ENCODE assay signal across 8 cellular contexts in the genomic region with DNA sequence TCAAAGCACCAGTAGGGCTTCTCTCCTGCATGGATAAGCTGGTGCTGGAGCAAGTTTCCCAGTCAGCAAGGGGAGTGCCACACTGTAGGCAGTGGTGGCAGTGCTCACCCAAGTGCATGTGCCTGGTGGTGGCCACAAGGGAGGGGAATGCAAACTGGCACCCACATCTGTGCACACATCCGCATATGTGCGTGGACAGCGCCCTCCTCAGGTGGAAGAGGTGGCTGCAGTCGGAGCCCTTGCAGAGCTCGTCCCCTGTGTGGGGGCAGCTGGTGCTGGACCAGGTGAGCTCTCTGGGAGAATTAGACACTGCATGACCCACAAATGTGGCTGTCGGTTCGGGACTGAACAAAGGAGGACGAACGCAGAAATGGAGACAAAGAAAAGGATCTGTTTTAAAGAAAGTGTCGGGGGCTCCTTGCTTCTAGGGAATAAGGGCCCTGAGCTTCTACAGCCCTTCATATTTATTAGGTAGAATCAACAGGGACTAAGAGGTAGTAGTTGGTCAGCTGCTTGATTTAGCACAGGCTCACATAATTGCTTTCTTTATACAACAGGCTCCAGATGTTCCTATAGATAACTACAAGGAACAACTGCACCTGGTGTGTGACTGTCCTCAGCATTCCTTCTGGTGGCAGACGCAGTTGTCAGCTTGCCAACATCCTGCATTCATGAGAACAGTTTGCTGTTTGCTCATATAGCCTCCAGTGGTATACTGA. TPM values are rescaled to one million over a fixed set of nuclear protein-coding genes. Genes with fewer than 3 reads are reported as not detected.
DNase-seq lines count a peak whose midpoint lies in the region; ATAC-seq and FAIRE-seq lines count a peak whose summit lies in the region.

No MANE protein-coding gene starts in this region.

- H3K4me2 ChIP-seq in neuronal stem cell (ENCODE audit: insufficient read depth, low read length, poor library complexity, severe bottlenecking): no peak overlapping the region

- H3K27ac Mint-ChIP-seq in activated CD4-positive, alpha-beta T cell treated with anti-CD3 and anti-CD28 coated beads for 36 hours: no peak overlapping the region

- no peak overlapping the region for H2BK15ac ChIP-seq in neuronal stem cell (ENCODE audit: low read length)

- no peak overlapping the region for H2AFZ ChIP-seq in neuronal stem cell (ENCODE audit: low read length)

- FAIRE-seq in urothelium cell line (lab: Jason Lieb, UNC): no peak

- H3K27me3 Mint-ChIP-seq in activated CD4-positive, alpha-beta T cell treated with anti-CD3 and anti-CD28 coated beads for 36 hours: no peaks in the 10 kb centered on the region

- no peak overlapping the region for H3K18ac ChIP-seq in neuronal stem cell (ENCODE audit: low read length)

- CTCF ChIA-PET in activated CD4-positive, alpha-beta T cell treated with anti-CD3 and anti-CD28 coated beads for 36 hours (lab: Charles Lee): interaction anchor here (0.6 to 11.8 kb wide), 41 partner anchors 9 to 560 kb away, joined by 3 to 99 read pairs (median 4); partner anchors contain the start of genes DCTPP1, SEPTIN1, ZNF688 and ZNF747

- WGBS in neuronal stem cell (ENCODE audit: extremely low coverage in 2 of 2, insufficient read length in 2 of 2, insufficient replicate concordance in 1 of 2), 2 donors: no CpG with 5 or more reads among the region's 11 CpGs

- peak; percentile 89 for ATAC-seq in activated CD4-positive, alpha-beta T cell treated with anti-CD3 and anti-CD28 coated beads for 36 hours
- ATAC-seq in GM21786 (IDR thresholded peaks at IDR 0.05; ENCODE audit: unreplicated experiment): no peak

- POLR2A ChIA-PET in activated CD4-positive, alpha-beta T cell treated with anti-CD3 and anti-CD28 coated beads for 36 hours (lab: Charles Lee): interaction anchor here (0.6 to 1.0 kb wide), 3 partner anchors 9 to 186 kb away, joined by 3 to 4 read pairs (median 3); partner anchors contain the start of gene DCTPP1

- H3K9me3 ChIP-seq in neuronal stem cell (replicated peaks in 1 of 2; ENCODE audit: control insufficient read depth in 2 of 2, insufficient read depth in 1 of 2, low read depth in 1 of 2, low read length in 2 of 2): peaks cover 2 to 16% of the 10 kb centered on the region in 2 donors

- H3K79me1 ChIP-seq in neuronal stem cell (ENCODE audit: low read depth, low read length): no peaks in the 10 kb centered on the region

- no peak overlapping the region for H4K8ac ChIP-seq in neuronal stem cell (ENCODE audit: low read depth, low read length)

- no peaks in the 10 kb centered on the region for H3K36me3 ChIP-seq in neuronal stem cell (replicated peaks in 1 of 2; ENCODE audit: control insufficient read depth in 2 of 2, insufficient read depth in 2 of 2, low read length in 2 of 2)

- H3K4me3 ChIP-seq in neuronal stem cell (ENCODE audit: low read length in 2 of 2): no peak overlapping the region

- peaks cover 4% of the 10 kb centered on the region for H3K4me1 Mint-ChIP-seq in activated CD4-positive, alpha-beta T cell treated with anti-CD3 and anti-CD28 coated beads for 36 hours

- no peak overlapping the region for H3K27ac ChIP-seq in neuronal stem cell (replicated peaks; ENCODE audit: low read length)

- H3K9me3 Mint-ChIP-seq in activated CD4-positive, alpha-beta T cell treated with anti-CD3 and anti-CD28 coated beads for 36 hours (ENCODE audit: low read depth): no peaks in the 10 kb centered on the region

- intact Hi-C loops in activated CD4-positive, alpha-beta T cell treated with anti-CD3 and anti-CD28 coated beads for 36 hours (cut with DNase I, micrococcal nuclease): loop anchor here (1.0 to 10.0 kb wide), 3 partner anchors 183 to 491 kb away; partner anchors contain the start of genes DCTPP1 (in 2 of the 2) and MAPK3 (in 1 of the 2)

- H2BK5ac ChIP-seq in neuronal stem cell (ENCODE audit: low read length): no peak overlapping the region

- no peak overlapping the region for H3K9ac ChIP-seq in neuronal stem cell (ENCODE audit: low read depth, low read length, poor library complexity)

- H2BK120ac ChIP-seq in neuronal stem cell (ENCODE audit: low read depth, low read length): no peak overlapping the region

- no peak overlapping the region for H3K4me3 Mint-ChIP-seq in activated CD4-positive, alpha-beta T cell treated with anti-CD3 and anti-CD28 coated beads for 36 hours

- peak overlapping the region; percentile 11 for H3K14ac ChIP-seq in neuronal stem cell (ENCODE audit: low read length)

- no peak overlapping the region for H4K91ac ChIP-seq in neuronal stem cell (ENCODE audit: low read depth, low read length, poor library complexity)

- H3K36me3 Mint-ChIP-seq in activated CD4-positive, alpha-beta T cell treated with anti-CD3 and anti-CD28 coated beads for 36 hours (ENCODE audit: low read depth): no peaks in the 10 kb centered on the region

- H2BK12ac ChIP-seq in neuronal stem cell (ENCODE audit: low read length): no peak overlapping the region

- no peak overlapping the region for H3K4ac ChIP-seq in neuronal stem cell (ENCODE audit: low read length)

- no peak overlapping the region for H2AK5ac ChIP-seq in neuronal stem cell (ENCODE audit: low read depth, low read length)

- peaks cover 0 to 1% of the 10 kb centered on the region in 2 donors for H3K4me1 ChIP-seq in neuronal stem cell (ENCODE audit: control insufficient read depth in 2 of 2, insufficient read depth in 1 of 2, low read depth in 1 of 2, low read length in 2 of 2)

- H3K23ac ChIP-seq in neuronal stem cell (ENCODE audit: low read depth, low read length, poor library complexity): peak overlapping the region; percentile 13

- H3K27me3 ChIP-seq in neuronal stem cell (ENCODE audit: control insufficient read depth in 3 of 3, insufficient read depth in 3 of 3, low read depth in 1 of 3, low read length in 3 of 3): peaks cover 0 to 3% (median 0%) of the 10 kb centered on the region in 3 experiments

- DNase-seq in GF-D8 (lab: John Stamatoyannopoulos, UW) (peak; percentile 25), NCI-H1105 treated with DMSO at 0.1 percent for 48 hours (lab: John Stamatoyannopoulos, UW) (peak; percentile 85), ecto neural progenitor cell (ENCODE audit: low spot score) (peak; percentile 80), neuronal stem cell (ENCODE audit: low spot score) (peak; percentile 45), urothelium cell line (ENCODE audit: low spot score) (peak; percentile 28), epidermal melanocyte (ENCODE audit: insufficient read length, low spot score) (no peak)
- DNase-seq in activated CD4-positive, alpha-beta T cell treated with anti-CD3 and anti-CD28 coated beads for 36 hours: peak; percentile 94

RNA-seq across cellular contexts. Expression of gene ZNF689, which starts 5.3 kb away (rescaled TPM):
- 10 to 100 TPM in 1 of 2 experiments, 1 to 10 TPM in 1; 9.0 to 10.7 TPM for total RNA-seq in activated CD4-positive, alpha-beta T cell treated with anti-CD3 and anti-CD28 coated beads for 36 hours
- polyA plus RNA-seq in neuronal stem cell (2013, experiment 1 of 2): 17.0 TPM
- 18.5 TPM for polyA plus RNA-seq in neuronal stem cell (2013, experiment 2 of 2)

RNA-seq across cellular contexts. Expression of gene ZNF785, which starts 30.0 kb away (rescaled TPM):
- 10 to 100 TPM in 1 of 2 experiments, 1 to 10 TPM in 1; 9.2 to 10.8 TPM for total RNA-seq in activated CD4-positive, alpha-beta T cell treated with anti-CD3 and anti-CD28 coated beads for 36 hours
- polyA plus RNA-seq in neuronal stem cell (2013, experiment 1 of 2): 12.5 TPM
- 12.6 TPM for polyA plus RNA-seq in neuronal stem cell (2013, experiment 2 of 2)

RNA-seq across cellular contexts. Expression of gene PRR14, which starts 35.2 kb away (rescaled TPM):
- total RNA-seq in activated CD4-positive, alpha-beta T cell treated with anti-CD3 and anti-CD28 coated beads for 36 hours: 10 to 100 TPM; 76.8 to 77.8 TPM
- polyA plus RNA-seq in neuronal stem cell (2013, experiment 1 of 2): 52.4 TPM
- polyA plus RNA-seq in neuronal stem cell (2013, experiment 2 of 2): 55.2 TPM

RNA-seq across cellular contexts. Expression of gene FBRS, which starts 42.7 kb away (rescaled TPM):
- total RNA-seq in activated CD4-positive, alpha-beta T cell treated with anti-CD3 and anti-CD28 coated beads for 36 hours: 100 to 1,000 TPM in 1 of 2 experiments, 10 to 100 TPM in 1; 84.7 to 111 TPM
- polyA plus RNA-seq in neuronal stem cell (2013, experiment 1 of 2): 30.9 TPM
- polyA plus RNA-seq in neuronal stem cell (2013, experiment 2 of 2): 31.8 TPM

RNA-seq across cellular contexts. Expression of gene ZNF688, which starts 44.0 kb away (rescaled TPM):
- total RNA-seq in activated CD4-positive, alpha-beta T cell treated with anti-CD3 and anti-CD28 coated beads for 36 hours: 1 to 10 TPM; 7.1 to 9.1 TPM
- polyA plus RNA-seq in neuronal stem cell (2013, experiment 1 of 2): 6.6 TPM
- 7.2 TPM for polyA plus RNA-seq in neuronal stem cell (2013, experiment 2 of 2)
